6 cellular contexts compared by ENCODE assay signal in genomic region chr12:126112849-126113248, GRCh38.
"Had no signal": no experiment of that assay in that cellular context is flagged by ENCODE, and none has a peak within 500 bp of the region (broad histone marks: within the 10 kb centered on the region; RNA-seq: fewer than 3 reads in every experiment).

No MANE protein-coding gene starts in this region.

- H3K27ac ChIP-seq: GM23248, HL-60 had no signal

- H3K9ac ChIP-seq: GM23248 had no signal

- H3K4me1 ChIP-seq: HAP-1 had no signal

- DNase-seq: GM23248, GOT3, H7, HFFc6 had no signal

- H3K9me3 ChIP-seq: HAP-1 had no signal

- H2AFZ ChIP-seq: GM23248 had no signal

- H3K4me3 ChIP-seq: GM23248, HAP-1 had no signal

- H3K36me3 ChIP-seq: HAP-1 had no signal
